Comparison of ENCODE assay signal across 8 cellular contexts in genomic region chr15:82538961-82539689, GRCh38. TPM values are rescaled to one million over a fixed set of nuclear protein-coding genes. Genes with fewer than 3 reads are reported as not detected.
A peak's percentile ranks its signal among the peaks of the same experiment; 100 is the strongest.
DNase-seq lines count a peak whose midpoint lies in the region; ATAC-seq, FAIRE-seq and TF ChIP-seq lines count a peak whose summit lies in the region.

No MANE protein-coding gene starts in this region.

- H3K27ac ChIP-seq in duodenal mucosa (ENCODE audit: low read depth, low read length) = peak overlapping the region; percentile 59

- no peaks in the 10 kb centered on the region for H3K27me3 Mint-ChIP-seq in natural killer cell (ENCODE audit: low read depth in 2 of 2)

- H3K27ac Mint-ChIP-seq in natural killer cell = peak overlapping the region; percentile 92 to 95

- no peak for ATAC-seq in natural killer cell
- ATAC-seq in GM18858 (IDR thresholded peaks at IDR 0.05; ENCODE audit: unreplicated experiment) = no peak
- no peak for ATAC-seq in left colon

- H3K27me3 ChIP-seq in BJ (ENCODE audit: control insufficient read depth, insufficient read depth, low read length) (no peaks in the 10 kb centered on the region), duodenal mucosa (ENCODE audit: control insufficient read depth in 1 of 2, insufficient read depth in 2 of 2, low read length in 2 of 2) (no peaks in the 10 kb centered on the region)

- peak overlapping the region; percentile 96 for H3K4me3 Mint-ChIP-seq in natural killer cell

- H3K36me3 ChIP-seq in BJ (ENCODE audit: control insufficient read depth, insufficient read depth, low read length) = peaks cover 15% of the 10 kb centered on the region
- peaks cover 30 to 42% of the 10 kb centered on the region in 2 donors for H3K36me3 ChIP-seq in duodenal mucosa (ENCODE audit: control insufficient read depth in 1 of 2, insufficient read depth in 2 of 2, low read length in 2 of 2)

- H3K36me3 Mint-ChIP-seq in natural killer cell = peaks cover 18% of the 10 kb centered on the region

- intact Hi-C loops in natural killer cell (cut with micrococcal nuclease) (no loop called here), left colon (cut with DNase I, micrococcal nuclease) (loop anchor here in 1 of 2 donors (10.0 kb wide), 1 partner anchor 476 kb away; the partner anchor contains the start of gene C15orf40)

- FAIRE-seq in D721Med (lab: Jason Lieb, UNC) = no peak

- peaks cover 35 to 44% of the 10 kb centered on the region in 2 donors for H3K4me1 Mint-ChIP-seq in natural killer cell

- H3K9me3 ChIP-seq in duodenal mucosa (ENCODE audit: control insufficient read depth in 1 of 2, low read length in 2 of 2) = no peaks in the 10 kb centered on the region

- H3K9me3 Mint-ChIP-seq in natural killer cell = no peaks in the 10 kb centered on the region

- DNase-seq in BJ (ENCODE audit: low read depth) (no peak), NB4 (ENCODE audit: low read depth) (peak; percentile 37), natural killer cell (no peak), left colon (no peak), D721Med (ENCODE audit: insufficient read length, low spot score) (no peak), NCI-H2107 treated with DMSO at 0.1 percent for 48 hours (lab: John Stamatoyannopoulos, UW; ENCODE audit: unreplicated experiment) (no peak)

- TF ChIP-seq CTCF in BJ (IDR thresholded peaks at IDR 0.05; ENCODE audit: insufficient read depth, low read depth, low read length) (no peak), NB4 (IDR thresholded peaks at IDR 0.05; ENCODE audit: low read depth, low read length) (no peak), natural killer cell (IDR thresholded peaks at IDR 0.05) (no peak), D721Med (IDR thresholded peaks at IDR 0.05; ENCODE audit: insufficient read depth, missing control alignments) (no peak)

- H3K4me1 ChIP-seq in duodenal mucosa (ENCODE audit: control insufficient read depth in 1 of 2, insufficient read depth in 2 of 2, low read length in 2 of 2) = peaks cover 19 to 23% of the 10 kb centered on the region in 2 donors

- H3K9ac ChIP-seq in duodenal mucosa (ENCODE audit: low read depth in 1 of 2, low read length in 2 of 2) = peak overlapping the region; percentile 92 to 95

- peak overlapping the region; percentile 91 for H3K4me3 ChIP-seq in BJ (ENCODE audit: low read depth, low read length)
- H3K4me3 ChIP-seq in NB4 (ENCODE audit: low read depth, low read length) = peak overlapping the region; percentile 99
- H3K4me3 ChIP-seq in duodenal mucosa (ENCODE audit: low read depth in 1 of 2, low read length in 2 of 2) = peak overlapping the region; percentile 93 to 99

- CTCF ChIA-PET in BJ (lab: Yijun Ruan, JAX) = interaction anchor here (1.1 to 2.4 kb wide), 7 partner anchors 8 to 461 kb away, joined by 3 to 25 read pairs (median 4); partner anchors contain the start of gene WHAMM

- POLR2A ChIA-PET in BJ (lab: Charles Lee) = no interaction called here

- TF ChIP-seq POLR2A in NB4 (IDR thresholded peaks at IDR 0.05; ENCODE audit: extremely low read depth, insufficient read length) = no peak

RNA-seq across cellular contexts. Expression of gene RPS17, which starts 1.1 kb away (rescaled TPM):
- polyA plus RNA-seq in BJ (2011; rRNA removed) = 3,235 and 5,021 TPM in 2 replicates
- polyA minus RNA-seq in BJ (2011; rRNA and poly(A)+ RNA removed) = 498 and 722 TPM in 2 replicates
- total RNA-seq in natural killer cell = 1,000 to 10,000 TPM; 1,035 to 1,314 (median 1,130) TPM
- total RNA-seq in left colon = 100 to 1,000 TPM; 950 to 981 TPM
